Comparison of ENCODE assay signal across 8 cellular contexts in genomic region chr12:45268672-45269406, GRCh38. TPM values are rescaled to one million over a fixed set of nuclear protein-coding genes. Genes with fewer than 3 reads are reported as not detected.
DNase-seq lines count a peak whose midpoint lies in the region; ATAC-seq and TF ChIP-seq lines count a peak whose summit lies in the region.

No MANE protein-coding gene starts in this region.

- H2BK120ac ChIP-seq in trophoblast cell (ENCODE audit: insufficient read depth, low read length, poor library complexity): no peak overlapping the region

- peak; percentile 58 for TF ChIP-seq CTCF in fibroblast of pulmonary artery (IDR thresholded peaks at IDR 0.05; ENCODE audit: low read length, missing control alignments)

- peaks cover 10% of the 10 kb centered on the region for H3K79me1 ChIP-seq in trophoblast cell (ENCODE audit: low read length)

- H4K8ac ChIP-seq in trophoblast cell (ENCODE audit: low read depth, low read length): peak overlapping the region; percentile 35

- H3K9me3 ChIP-seq in HUES6 (ENCODE audit: control insufficient read depth, insufficient read depth, low read depth, low read length): no peaks in the 10 kb centered on the region
- no peaks in the 10 kb centered on the region for H3K9me3 ChIP-seq in SJCRH30 (replicated peaks)
- H3K9me3 ChIP-seq in trophoblast cell (ENCODE audit: insufficient read depth, low read depth, low read length): no peaks in the 10 kb centered on the region

- H4K12ac ChIP-seq in trophoblast cell (ENCODE audit: low read depth, low read length): peak overlapping the region; percentile 26

- H3K27ac ChIP-seq in HUES6 (ENCODE audit: low read depth, low read length): peak overlapping the region; percentile 17; the same call in 1 of the 2 replicates
- H3K27ac ChIP-seq in SJCRH30: peak overlapping the region; percentile 0; the same call in 1 of the 2 replicates
- peak overlapping the region; percentile 75 for H3K27ac ChIP-seq in trophoblast cell (ENCODE audit: low read depth, low read length)

- H3K23ac ChIP-seq in trophoblast cell (ENCODE audit: low read length): no peak overlapping the region

- H3K4me3 ChIP-seq in HUES6 (ENCODE audit: low read depth, low read length): no peak overlapping the region
- no peak overlapping the region for H3K4me3 ChIP-seq in SJCRH30
- H3K4me3 ChIP-seq in fibroblast of pulmonary artery (replicated peaks; ENCODE audit: low read depth, low read length): peak overlapping the region; percentile 36
- no peak overlapping the region for H3K4me3 ChIP-seq in trophoblast cell (ENCODE audit: low read depth, low read length)

- H3K4me2 ChIP-seq in trophoblast cell (ENCODE audit: low read length): peak overlapping the region; percentile 5

- H3K27me3 ChIP-seq in HUES6 (ENCODE audit: control insufficient read depth, insufficient read depth, low read length) (no peaks in the 10 kb centered on the region), SJCRH30 (no peaks in the 10 kb centered on the region), trophoblast cell (ENCODE audit: insufficient read depth, low read length) (no peaks in the 10 kb centered on the region)

- H3K4ac ChIP-seq in trophoblast cell (ENCODE audit: low read depth, low read length): peak overlapping the region; percentile 27

- no peak overlapping the region for H2BK12ac ChIP-seq in trophoblast cell (ENCODE audit: low read length)

- no peak overlapping the region for H3K14ac ChIP-seq in trophoblast cell (ENCODE audit: low read length)

- peak overlapping the region; percentile 52 for H2BK5ac ChIP-seq in trophoblast cell (ENCODE audit: low read depth, low read length, poor library complexity)

- H3K4me1 ChIP-seq in HUES6 (ENCODE audit: control insufficient read depth, insufficient read depth, low read length): peaks cover 11% of the 10 kb centered on the region
- H3K4me1 ChIP-seq in SJCRH30: peaks cover 18% of the 10 kb centered on the region
- H3K4me1 ChIP-seq in trophoblast cell (ENCODE audit: control insufficient read depth in 1 of 2, insufficient read depth in 2 of 2, low read length in 2 of 2): peaks cover 11 to 25% of the 10 kb centered on the region in 2 experiments

- no peak overlapping the region for H2AFZ ChIP-seq in trophoblast cell (ENCODE audit: insufficient read depth, low read length, poor library complexity)

- peak overlapping the region; percentile 46 for H3K18ac ChIP-seq in trophoblast cell (ENCODE audit: low read length)

- WGBS in trophoblast cell (ENCODE audit: extremely low coverage, insufficient coverage, insufficient read length): no CpG with 5 or more reads among the region's 5 CpGs

- H3K9ac ChIP-seq in HUES6 (ENCODE audit: low read length) (no peak overlapping the region), trophoblast cell (ENCODE audit: low read length) (no peak overlapping the region)

- ATAC-seq in GM18861 (IDR thresholded peaks at IDR 0.05; ENCODE audit: unreplicated experiment): peak; percentile 70

- H2AK5ac ChIP-seq in trophoblast cell (ENCODE audit: low read length): peak overlapping the region; percentile 35

- peaks cover 6% of the 10 kb centered on the region for H3K79me2 ChIP-seq in trophoblast cell (ENCODE audit: control insufficient read depth, insufficient read depth, low read length, poor library complexity)

- H3K36me3 ChIP-seq in HUES6 (ENCODE audit: control insufficient read depth, insufficient read depth, low read length) (no peaks in the 10 kb centered on the region), SJCRH30 (no peaks in the 10 kb centered on the region), trophoblast cell (ENCODE audit: control insufficient read depth in 1 of 2, insufficient read depth in 2 of 2, low read length in 2 of 2) (peaks cover 0 to 2% of the 10 kb centered on the region in 2 experiments)

- peak overlapping the region; percentile 35 for H4K91ac ChIP-seq in trophoblast cell (ENCODE audit: low read depth, low read length)

- DNase-seq in A172 (ENCODE audit: low spot score) (peak; percentile 94), SJCRH30 (peak; percentile 89 to 91), fibroblast of pulmonary artery (ENCODE audit: low read depth) (peak; percentile 94), trophoblast cell (peak; percentile 25 to 59), NCI-H345 (lab: John Stamatoyannopoulos, UW) (no peak)
- no peak for DNase-seq in stimulated activated CD4-positive, alpha-beta T cell treated with anti-CD3 and anti-CD28 coated beads, Interleukin-12 subunit alpha, Interleukin-12 subunit beta, amount 100 ng/mL, for 4 hours

RNA-seq across cellular contexts. Expression of gene ANO6, which starts 52.9 kb away (rescaled TPM):
- 99.9 and 105 TPM in 2 replicates for total RNA-seq in A172 (2014; rRNA removed; shearing (Covaris generic))
- 55.1 and 60.7 TPM in 2 replicates for total RNA-seq in SJCRH30 (2014; rRNA removed; shearing (Covaris generic))
- 83.5 and 86.6 TPM in 2 replicates for polyA plus RNA-seq in trophoblast cell (2013)

Comparison
In these comparisons a context has a peak if more than half of its experiments do, and no peak if none do; other contexts are left out.
1. DNase-seq: peak in A172 (single experiment), SJCRH30 (2 of 2), fibroblast of pulmonary artery (single experiment) and trophoblast cell (2 of 2); none in stimulated activated CD4-positive, alpha-beta T cell treated with anti-CD3 and anti-CD28 coated beads, Interleukin-12 subunit alpha, Interleukin-12 subunit beta, amount 100 ng/mL, for 4 hours (single experiment) and NCI-H345 (single experiment).
2. H3K27ac ChIP-seq: peak in every context shown above with its lines; median percentile 75 in trophoblast cell; 17 in HUES6; 0 in SJCRH30.